Comparison of ENCODE assay signal across 13 cellular contexts in the genomic region with DNA sequence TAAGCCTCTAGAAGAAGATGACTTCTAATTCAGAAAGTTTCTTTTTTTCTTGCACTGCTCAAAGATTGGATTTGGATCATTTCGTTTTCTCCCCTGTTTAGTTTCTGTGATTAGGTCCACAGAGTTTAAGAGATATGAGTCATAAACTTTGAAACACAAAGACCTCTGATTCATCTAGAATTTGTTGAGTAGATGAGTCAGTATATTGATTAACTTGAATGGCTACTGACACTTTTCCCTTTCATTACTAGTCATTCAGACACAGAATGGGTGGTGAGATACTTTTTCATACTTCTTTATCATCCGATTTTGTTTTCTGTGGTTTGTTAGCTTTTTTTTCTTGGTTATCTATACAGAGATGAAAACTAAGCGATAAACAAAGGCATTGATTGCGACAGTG. TPM values are rescaled to one million over a fixed set of nuclear protein-coding genes. Genes with fewer than 3 reads are reported as not detected.
DNase-seq lines count a peak whose midpoint lies in the region; ATAC-seq, FAIRE-seq and TF ChIP-seq lines count a peak whose summit lies in the region.
"Had no signal": no experiment of that assay in that cellular context is flagged by ENCODE, and none has a peak within 500 bp of the region (broad histone marks: within the 10 kb centered on the region; RNA-seq: fewer than 3 reads in every experiment).

No MANE protein-coding gene starts in this region.

- H3K36me3 ChIP-seq in bronchial epithelial cell (ENCODE audit: control insufficient read depth, insufficient read depth, low read length), result no peaks in the 10 kb centered on the region
- no peaks in the 10 kb centered on the region for H3K36me3 ChIP-seq in H7 (replicated peaks; ENCODE audit: control insufficient read depth, insufficient read depth, low read length)
- no peaks in the 10 kb centered on the region for H3K36me3 ChIP-seq in effector memory CD4-positive, alpha-beta T cell (ENCODE audit: control insufficient read depth, insufficient read depth, low read length)
- H3K36me3 ChIP-seq: heart left ventricle had no signal

- no peak overlapping the region for H3K27ac Mint-ChIP-seq in chondrocyte (ENCODE audit: unreplicated experiment)

- no peaks in the 10 kb centered on the region for H3K27me3 Mint-ChIP-seq in chondrocyte (ENCODE audit: low read depth)

- no peaks in the 10 kb centered on the region for H3K4me1 Mint-ChIP-seq in chondrocyte (ENCODE audit: low read depth)

- H3K9me3 Mint-ChIP-seq in chondrocyte (ENCODE audit: low read depth), result peaks cover 22% of the 10 kb centered on the region

- H3K9me3 ChIP-seq in effector memory CD4-positive, alpha-beta T cell (ENCODE audit: control insufficient read depth, low read length), result no peaks in the 10 kb centered on the region
- H3K9me3 ChIP-seq: heart left ventricle had no signal

- no peaks in the 10 kb centered on the region for H3K36me3 Mint-ChIP-seq in chondrocyte (ENCODE audit: low read depth)

- DNase-seq in bronchial epithelial cell (ENCODE audit: low read depth) (peak; percentile 38), H7 (no peak), chondrocyte (ENCODE audit: low spot score) (no peak)
- DNase-seq in stimulated activated CD4-positive, alpha-beta T cell treated with anti-CD3 and anti-CD28 coated beads, Interleukin-4, amount 100 ng/mL, for 4 hours, result no peak
- no peak for DNase-seq in effector memory CD4-positive, alpha-beta T cell
- DNase-seq: heart left ventricle, KBM-7, mesenchymal stem cell, NCI-H774, retina had no signal

- no peak for TF ChIP-seq CTCF in bronchial epithelial cell (IDR thresholded peaks at IDR 0.05; ENCODE audit: insufficient read depth, low read length, severe bottlenecking)
- TF ChIP-seq CTCF in chondrocyte (IDR thresholded peaks at IDR 0.05), result no peak

- H3K27ac ChIP-seq in effector memory CD4-positive, alpha-beta T cell (ENCODE audit: insufficient read depth, low read length, poor library complexity, severe bottlenecking), result no peak overlapping the region
- H3K27ac ChIP-seq: heart left ventricle had no signal

- H3K4me3 ChIP-seq in bronchial epithelial cell (ENCODE audit: low read depth, low read length), result no peak overlapping the region
- H3K4me3 ChIP-seq in H7 (ENCODE audit: insufficient read depth, low read depth, low read length), result no peak overlapping the region
- H3K4me3 ChIP-seq in effector memory CD4-positive, alpha-beta T cell (ENCODE audit: insufficient read depth, low read depth, low read length, poor library complexity, severe bottlenecking), result no peak overlapping the region
- H3K4me3 ChIP-seq: heart left ventricle had no signal

- FAIRE-seq in bronchial epithelial cell (lab: Jason Lieb, UNC), result no peak

- H3K4me3 Mint-ChIP-seq in chondrocyte (ENCODE audit: unreplicated experiment), result no peak overlapping the region

- H3K27me3 ChIP-seq in bronchial epithelial cell (ENCODE audit: control insufficient read depth, insufficient read depth, low read length) (no peaks in the 10 kb centered on the region), H7 (ENCODE audit: control insufficient read depth, insufficient read depth, low read length) (no peaks in the 10 kb centered on the region)
- no peaks in the 10 kb centered on the region for H3K27me3 ChIP-seq in effector memory CD4-positive, alpha-beta T cell (replicated peaks; ENCODE audit: control insufficient read depth, insufficient read depth, low read length, poor library complexity, severe bottlenecking)

- ATAC-seq in GM18873 (IDR thresholded peaks at IDR 0.05; ENCODE audit: low FRiP score, unreplicated experiment), result peak; percentile 96
- ATAC-seq in GM21515 (IDR thresholded peaks at IDR 0.05; ENCODE audit: unreplicated experiment), result peak; percentile 70
- ATAC-seq in HG03135 (IDR thresholded peaks at IDR 0.05; ENCODE audit: unreplicated experiment), result peak; percentile 93
- ATAC-seq: heart left ventricle had no signal

- no peaks in the 10 kb centered on the region for H3K4me1 ChIP-seq in effector memory CD4-positive, alpha-beta T cell (ENCODE audit: control insufficient read depth, insufficient read depth, low read length, poor library complexity, severe bottlenecking)
- H3K4me1 ChIP-seq: heart left ventricle had no signal

RNA-seq across cellular contexts. Expression of gene AFF2, which starts 34.1 kb away (rescaled TPM):
- total RNA-seq in bronchial epithelial cell (under 0.01 and 0.26 TPM in 2 replicates), chondrocyte (11.8 to 22.4 TPM (median 21.6 TPM) in 3 replicates)
- 14.6 TPM in 2 replicates for total RNA-seq in H7 (2014; rRNA removed; shearing (Covaris generic))

Comparison
In these comparisons a context has a peak if more than half of its experiments do, and no peak if none do; other contexts are left out.
1. RNA of gene AFF2, which starts 34.1 kb away (total RNA-seq): 11.8 to 22.4 TPM in chondrocyte and 14.6 TPM in H7; under 0.01 to 0.26 TPM in bronchial epithelial cell; every median in the first group is over 10 times any median in the second.
2. Peak in every context shown above with its lines, with median percentiles within 50 percentile points of each other: ATAC-seq.